In genomic region chr4:23373269-23373668, GRCh38 we compare ENCODE assay signal across 12 cellular contexts.
DNase-seq lines count a peak whose midpoint lies in the region; ATAC-seq and TF ChIP-seq lines count a peak whose summit lies in the region.
"Had no signal": no experiment of that assay in that cellular context is flagged by ENCODE, and none has a peak within 500 bp of the region (broad histone marks: within the 10 kb centered on the region; RNA-seq: fewer than 3 reads in every experiment).

No MANE protein-coding gene starts in this region.

- no peaks in the 10 kb centered on the region for H3K27me3 Mint-ChIP-seq in activated CD4-positive, alpha-beta T cell treated with anti-CD3 and anti-CD28 coated beads, Interleukin-2, amount 10 ng/mL, durations not matched to agents 7 days and 5 days
- H3K27me3 Mint-ChIP-seq in activated T-cell treated with anti-CD3 and anti-CD28 coated beads, Interleukin-2, amount 50 U/mL, for 4 hours (ENCODE audit: low read depth) = no peaks in the 10 kb centered on the region
- H3K27me3 Mint-ChIP-seq: activated CD8-positive, alpha-beta memory T cell treated with anti-CD3 and anti-CD28 coated beads, Interleukin-2, amount 10 ng/mL, durations not matched to agents 7 days and 5 days had no signal

- H3K4me2 ChIP-seq in hepatocyte = no peak overlapping the region
- H3K4me2 ChIP-seq: BLaER1 had no signal

- ATAC-seq in activated T-cell treated with anti-CD3 and anti-CD28 coated beads, Interleukin-2, amount 50 U/mL, for 4 hours = peak; percentile 94
- no peak for ATAC-seq in GM19023 (IDR thresholded peaks at IDR 0.05; ENCODE audit: unreplicated experiment)
- ATAC-seq: activated CD8-positive, alpha-beta memory T cell treated with anti-CD3 and anti-CD28 coated beads, Interleukin-2, amount 10 ng/mL, durations not matched to agents 7 days and 5 days had no signal

- H3K27me3 ChIP-seq in hepatocyte = no peaks in the 10 kb centered on the region
- H3K27me3 ChIP-seq: BLaER1, tibial artery had no signal

- no peak overlapping the region for H3K27ac Mint-ChIP-seq in activated CD4-positive, alpha-beta T cell treated with anti-CD3 and anti-CD28 coated beads, Interleukin-2, amount 10 ng/mL, durations not matched to agents 7 days and 5 days
- H3K27ac Mint-ChIP-seq: activated CD8-positive, alpha-beta memory T cell treated with anti-CD3 and anti-CD28 coated beads, Interleukin-2, amount 10 ng/mL, durations not matched to agents 7 days and 5 days had no signal

- peak overlapping the region; percentile 87 for H3K27ac ChIP-seq in hepatocyte
- H3K27ac ChIP-seq: BLaER1, tibial artery had no signal

- no peaks in the 10 kb centered on the region for H3K36me3 ChIP-seq in hepatocyte (replicated peaks; ENCODE audit: insufficient read depth, low read depth)
- H3K36me3 ChIP-seq: BLaER1, tibial artery had no signal

- DNase-seq in activated CD4-positive, alpha-beta T cell treated with anti-CD3 and anti-CD28 coated beads for 48 hours = peak; percentile 45
- DNase-seq in activated CD4-positive, alpha-beta T cell treated with anti-CD3 and anti-CD28 coated beads, Interleukin-2, amount 10 ng/mL, durations not matched to agents 7 days and 5 days = no peak
- DNase-seq in activated T-cell treated with anti-CD3 and anti-CD28 coated beads, Interleukin-2, amount 50 U/mL, for 4 hours = no peak
- peak; percentile 76 for DNase-seq in hepatocyte (ENCODE audit: low spot score)
- peak in 2 of 3 donors; percentile 2 to 6 for DNase-seq in stimulated activated CD4-positive, alpha-beta T cell treated with anti-CD3 and anti-CD28 coated beads, TNF-alpha, amount 100 ng/mL, for 48 hours (ENCODE audit: low read depth in 3 of 3)
- no peak for DNase-seq in activated gamma-delta T cell (lab: John Stamatoyannopoulos, UW)
- no peak for DNase-seq in KG1 (lab: John Stamatoyannopoulos, UW)
- DNase-seq: activated CD8-positive, alpha-beta memory T cell treated with anti-CD3 and anti-CD28 coated beads, Interleukin-2, amount 10 ng/mL, durations not matched to agents 7 days and 5 days; NCI-H526; tibial artery had no signal

- H3K4me1 Mint-ChIP-seq in activated CD4-positive, alpha-beta T cell treated with anti-CD3 and anti-CD28 coated beads, Interleukin-2, amount 10 ng/mL, durations not matched to agents 7 days and 5 days = no peaks in the 10 kb centered on the region
- peaks cover 2% of the 10 kb centered on the region for H3K4me1 Mint-ChIP-seq in activated T-cell treated with anti-CD3 and anti-CD28 coated beads, Interleukin-2, amount 50 U/mL, for 4 hours (ENCODE audit: low read depth)
- H3K4me1 Mint-ChIP-seq: activated CD8-positive, alpha-beta memory T cell treated with anti-CD3 and anti-CD28 coated beads, Interleukin-2, amount 10 ng/mL, durations not matched to agents 7 days and 5 days had no signal

- CTCF ChIA-PET in activated CD4-positive, alpha-beta T cell treated with anti-CD3 and anti-CD28 coated beads, Interleukin-2, amount 10 ng/mL, durations not matched to agents 7 days and 5 days (lab: Charles Lee) = no interaction called here

- no peak overlapping the region for H3K4me3 Mint-ChIP-seq in activated CD4-positive, alpha-beta T cell treated with anti-CD3 and anti-CD28 coated beads, Interleukin-2, amount 10 ng/mL, durations not matched to agents 7 days and 5 days
- no peak overlapping the region for H3K4me3 Mint-ChIP-seq in activated T-cell treated with anti-CD3 and anti-CD28 coated beads, Interleukin-2, amount 50 U/mL, for 4 hours
- H3K4me3 Mint-ChIP-seq: activated CD8-positive, alpha-beta memory T cell treated with anti-CD3 and anti-CD28 coated beads, Interleukin-2, amount 10 ng/mL, durations not matched to agents 7 days and 5 days had no signal

- no peak overlapping the region for H2AFZ ChIP-seq in hepatocyte

- no peaks in the 10 kb centered on the region for H3K79me2 ChIP-seq in hepatocyte

- 39% methylated on average over 2 of the region's 2 CpGs for WGBS in hepatocyte (ENCODE audit: low lambda C conversion rate, missing lambda C conversion rate)

- H3K4me1 ChIP-seq in hepatocyte (ENCODE audit: insufficient read depth) = peaks cover 13% of the 10 kb centered on the region
- H3K4me1 ChIP-seq: BLaER1, tibial artery had no signal

- no peak for TF ChIP-seq CTCF in hepatocyte (IDR thresholded peaks at IDR 0.05; ENCODE audit: poor library complexity)

- POLR2A ChIA-PET in activated CD4-positive, alpha-beta T cell treated with anti-CD3 and anti-CD28 coated beads, Interleukin-2, amount 10 ng/mL, durations not matched to agents 7 days and 5 days (lab: Charles Lee) = no interaction called here

- H4K20me1 ChIP-seq in hepatocyte (ENCODE audit: insufficient read depth, poor library complexity, severe bottlenecking) = no peaks in the 10 kb centered on the region
- H4K20me1 ChIP-seq: BLaER1 had no signal

- no peaks in the 10 kb centered on the region for H3K9me2 ChIP-seq in hepatocyte (replicated peaks; ENCODE audit: insufficient read depth)

- H3K4me3 ChIP-seq in hepatocyte = no peak overlapping the region
- H3K4me3 ChIP-seq: BLaER1, tibial artery had no signal

- no peaks in the 10 kb centered on the region for H3K9me3 Mint-ChIP-seq in activated CD4-positive, alpha-beta T cell treated with anti-CD3 and anti-CD28 coated beads, Interleukin-2, amount 10 ng/mL, durations not matched to agents 7 days and 5 days
- H3K9me3 Mint-ChIP-seq in activated T-cell treated with anti-CD3 and anti-CD28 coated beads, Interleukin-2, amount 50 U/mL, for 4 hours = peaks cover 6% of the 10 kb centered on the region

- no peaks in the 10 kb centered on the region for H3K36me3 Mint-ChIP-seq in activated CD4-positive, alpha-beta T cell treated with anti-CD3 and anti-CD28 coated beads, Interleukin-2, amount 10 ng/mL, durations not matched to agents 7 days and 5 days (ENCODE audit: low read depth)
- no peaks in the 10 kb centered on the region for H3K36me3 Mint-ChIP-seq in activated T-cell treated with anti-CD3 and anti-CD28 coated beads, Interleukin-2, amount 50 U/mL, for 4 hours (ENCODE audit: insufficient read depth)
- H3K36me3 Mint-ChIP-seq: activated CD8-positive, alpha-beta memory T cell treated with anti-CD3 and anti-CD28 coated beads, Interleukin-2, amount 10 ng/mL, durations not matched to agents 7 days and 5 days had no signal

- H3K9me3 ChIP-seq in hepatocyte (ENCODE audit: low read depth) = no peaks in the 10 kb centered on the region
- H3K9me3 ChIP-seq: BLaER1, tibial artery had no signal

Comparison
In these comparisons a context has a peak if more than half of its experiments do, and no peak if none do; other contexts are left out.
1. DNase-seq: peak in activated CD4-positive, alpha-beta T cell treated with anti-CD3 and anti-CD28 coated beads for 48 hours (single experiment), hepatocyte (single experiment) and stimulated activated CD4-positive, alpha-beta T cell treated with anti-CD3 and anti-CD28 coated beads, TNF-alpha, amount 100 ng/mL, for 48 hours (2 of 3); none in activated CD4-positive, alpha-beta T cell treated with anti-CD3 and anti-CD28 coated beads, Interleukin-2, amount 10 ng/mL, durations not matched to agents 7 days and 5 days (single experiment), activated T-cell treated with anti-CD3 and anti-CD28 coated beads, Interleukin-2, amount 50 U/mL, for 4 hours (single experiment), activated gamma-delta T cell (single experiment) and KG1 (single experiment).